8 cellular contexts compared by ENCODE assay signal in the genomic region with DNA sequence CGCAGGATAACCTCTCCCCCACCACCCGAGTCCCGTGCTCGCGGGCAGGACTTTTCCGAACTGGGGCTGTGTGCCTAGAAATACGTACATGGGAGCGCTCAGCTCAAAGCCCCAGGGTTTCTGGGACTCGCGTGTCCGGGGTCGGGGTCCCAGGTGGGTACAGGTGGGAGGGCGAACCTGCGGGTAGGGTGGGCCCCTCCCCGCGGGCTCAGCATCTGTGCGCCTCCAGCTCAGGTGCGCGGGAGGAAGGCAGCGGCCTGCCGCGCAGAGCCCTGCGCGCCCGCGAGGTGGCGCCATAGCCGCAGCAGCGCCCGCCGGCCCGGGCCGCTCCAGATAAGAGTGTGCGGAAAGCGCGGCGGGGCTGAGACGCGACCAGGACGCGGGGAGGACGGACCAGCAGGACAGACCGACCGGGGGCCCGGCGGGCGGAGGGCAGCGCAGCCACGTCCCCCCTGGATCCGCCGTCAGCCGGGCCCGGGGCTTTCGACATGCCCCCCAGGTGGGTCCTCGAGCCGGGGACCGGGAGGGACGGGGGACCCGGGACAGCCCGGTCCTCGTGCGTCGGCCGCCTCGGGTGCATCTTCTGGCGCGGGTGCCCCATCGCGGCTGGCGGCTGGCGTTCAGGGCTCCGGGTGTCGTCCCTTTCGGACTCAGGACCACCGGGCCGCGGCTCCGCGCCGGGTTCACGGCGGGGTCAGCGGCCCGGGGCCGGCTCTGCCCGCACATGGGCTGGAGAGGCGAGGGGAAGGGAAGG. TPM values are rescaled to one million over a fixed set of nuclear protein-coding genes. Genes with fewer than 3 reads are reported as not detected.
DNase-seq lines count a peak whose midpoint lies in the region; ATAC-seq and TF ChIP-seq lines count a peak whose summit lies in the region.

A gene with protein sequence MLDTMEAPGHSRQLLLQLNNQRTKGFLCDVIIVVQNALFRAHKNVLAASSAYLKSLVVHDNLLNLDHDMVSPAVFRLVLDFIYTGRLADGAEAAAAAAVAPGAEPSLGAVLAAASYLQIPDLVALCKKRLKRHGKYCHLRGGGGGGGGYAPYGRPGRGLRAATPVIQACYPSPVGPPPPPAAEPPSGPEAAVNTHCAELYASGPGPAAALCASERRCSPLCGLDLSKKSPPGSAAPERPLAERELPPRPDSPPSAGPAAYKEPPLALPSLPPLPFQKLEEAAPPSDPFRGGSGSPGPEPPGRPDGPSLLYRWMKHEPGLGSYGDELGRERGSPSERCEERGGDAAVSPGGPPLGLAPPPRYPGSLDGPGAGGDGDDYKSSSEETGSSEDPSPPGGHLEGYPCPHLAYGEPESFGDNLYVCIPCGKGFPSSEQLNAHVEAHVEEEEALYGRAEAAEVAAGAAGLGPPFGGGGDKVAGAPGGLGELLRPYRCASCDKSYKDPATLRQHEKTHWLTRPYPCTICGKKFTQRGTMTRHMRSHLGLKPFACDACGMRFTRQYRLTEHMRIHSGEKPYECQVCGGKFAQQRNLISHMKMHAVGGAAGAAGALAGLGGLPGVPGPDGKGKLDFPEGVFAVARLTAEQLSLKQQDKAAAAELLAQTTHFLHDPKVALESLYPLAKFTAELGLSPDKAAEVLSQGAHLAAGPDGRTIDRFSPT (plus strand): TSS at position 364 of the 754 bp plus-strand sequence. CDS start 1,588 bp downstream, outside the sequence.

- H3K9ac ChIP-seq in endocrine pancreas (ENCODE audit: control insufficient read depth, insufficient read depth, low read length): peak within 1 kb of the TSS; percentile 76

- H3K4me3 ChIP-seq in GM12864 (ENCODE audit: low read depth, low read length): peak within 1 kb of the TSS; percentile 75
- peak within 1 kb of the TSS; percentile 41 for H3K4me3 ChIP-seq in endocrine pancreas (ENCODE audit: control insufficient read depth, insufficient read depth, low read length)

- no peaks in the 10 kb centered on the region for H3K36me3 ChIP-seq in endocrine pancreas (ENCODE audit: control insufficient read depth, insufficient read depth, low read length)

- no peaks in the 10 kb centered on the region for H3K9me3 ChIP-seq in endocrine pancreas (ENCODE audit: control insufficient read depth, low read length)

- H3K27me3 ChIP-seq in endocrine pancreas (ENCODE audit: control insufficient read depth, insufficient read depth, low read length): no peaks in the 10 kb centered on the region

- H3K4me1 ChIP-seq in endocrine pancreas (ENCODE audit: control insufficient read depth, insufficient read depth, low read length): no peaks in the 10 kb centered on the region

- peak; percentile 81 for TF ChIP-seq CTCF in GM12864 (IDR thresholded peaks at IDR 0.05; ENCODE audit: low read depth, low read length, missing control alignments)

- no peak for DNase-seq in GM12864 (ENCODE audit: low read depth)
- DNase-seq in NOMO-1 treated with dmso at 0.1 percent for 144 hours (lab: John Stamatoyannopoulos, UW; ENCODE audit: unreplicated experiment): peak; percentile 58
- peak; percentile 82 for DNase-seq in activated CD8-positive, alpha-beta memory T cell treated with anti-CD3 and anti-CD28 coated beads, Interleukin-2, amount 50 U/mL, for 4 hours
- no peak for DNase-seq in mesenteric fat pad (ENCODE audit: low spot score)
- DNase-seq in stimulated activated CD8-positive, alpha-beta memory T cell treated with anti-CD3 and anti-CD28 coated beads, Interleukin-2, amount 100 ng/mL, for 48 hours (ENCODE audit: low read depth in 2 of 2): peak; percentile 70 to 76

- ATAC-seq in HG02973 (IDR thresholded peaks at IDR 0.05; ENCODE audit: unreplicated experiment) (peak; percentile 28), HG03378 (IDR thresholded peaks at IDR 0.05; ENCODE audit: unreplicated experiment) (no peak)

RNA-seq across cellular contexts. Expression of the gene that starts here (rescaled TPM):
- total RNA-seq in mesenteric fat pad: 34.4 TPM

Comparison
In these comparisons a context has a peak if more than half of its experiments do, and no peak if none do; other contexts are left out.
1. DNase-seq: peak in NOMO-1 treated with dmso at 0.1 percent for 144 hours (single experiment), activated CD8-positive, alpha-beta memory T cell treated with anti-CD3 and anti-CD28 coated beads, Interleukin-2, amount 50 U/mL, for 4 hours (single experiment) and stimulated activated CD8-positive, alpha-beta memory T cell treated with anti-CD3 and anti-CD28 coated beads, Interleukin-2, amount 100 ng/mL, for 48 hours (2 of 2); none in GM12864 (single experiment) and mesenteric fat pad (single experiment).